In genomic region chr19:17329061-17329767, GRCh38 we compare ENCODE assay signal across 1 cellular context.
A peak's percentile ranks its signal among the peaks of the same experiment; 100 is the strongest.
TF ChIP-seq lines count a peak whose summit lies in the region.

No MANE protein-coding gene starts in this region.

TF ChIP-seq in WTC11, 78 proteins besides CTCF, POLR2A, EP300 and RAD21 (continued from another document and continues in another):
- no peak for TF ChIP-seq ATF2 (CRISPR knock-in tag; IDR thresholded peaks at IDR 0.05; ENCODE audit: borderline replicate concordance, low read depth)
- TF ChIP-seq ZNF121 (CRISPR knock-in tag; IDR thresholded peaks at IDR 0.05): no peak
- TF ChIP-seq ZNF263 (CRISPR knock-in tag; IDR thresholded peaks at IDR 0.05; ENCODE audit: low read depth): no peak
- no peak for TF ChIP-seq ERG (CRISPR knock-in tag; IDR thresholded peaks at IDR 0.05)
- TF ChIP-seq ZNF138 (CRISPR knock-in tag; conservative IDR thresholded peaks at IDR 0.05): no peak
- no peak for TF ChIP-seq ZNF671 (CRISPR knock-in tag; IDR thresholded peaks at IDR 0.05)
- TF ChIP-seq TEAD4 (CRISPR knock-in tag; IDR thresholded peaks at IDR 0.05): no peak
- TF ChIP-seq EMX1 (CRISPR knock-in tag; IDR thresholded peaks at IDR 0.05): no peak
- peak; percentile 88 for TF ChIP-seq E2F1 (CRISPR knock-in tag; IDR thresholded peaks at IDR 0.05)
- TF ChIP-seq ZSCAN18 (CRISPR knock-in tag; IDR thresholded peaks at IDR 0.05): no peak
- TF ChIP-seq RORB (CRISPR knock-in tag; IDR thresholded peaks at IDR 0.05): no peak
- TF ChIP-seq AR (CRISPR knock-in tag; IDR thresholded peaks at IDR 0.05): no peak
- no peak; the same call in 1 of the 2 replicates for TF ChIP-seq JUN (CRISPR knock-in tag; IDR thresholded peaks at IDR 0.05)
- no peak for TF ChIP-seq HMGA2 (CRISPR knock-in tag; IDR thresholded peaks at IDR 0.05)
- TF ChIP-seq NR2C2 (CRISPR knock-in tag; IDR thresholded peaks at IDR 0.05): peak; percentile 77
- TF ChIP-seq MAX (CRISPR knock-in tag; IDR thresholded peaks at IDR 0.05): peak; percentile 95
- peak; percentile 77 for TF ChIP-seq TCF7 (CRISPR knock-in tag; IDR thresholded peaks at IDR 0.05; ENCODE audit: low read depth)
- TF ChIP-seq FOXJ3 (CRISPR knock-in tag; IDR thresholded peaks at IDR 0.05; ENCODE audit: borderline replicate concordance): no peak
- TF ChIP-seq MYBL2 (CRISPR knock-in tag; IDR thresholded peaks at IDR 0.05): peak; percentile 36; the same call in 1 of the 2 replicates
- peak; percentile 73 for TF ChIP-seq TEAD1 (CRISPR knock-in tag; IDR thresholded peaks at IDR 0.05)
- no peak for TF ChIP-seq JAZF1 (CRISPR knock-in tag; IDR thresholded peaks at IDR 0.05)
- no peak for TF ChIP-seq ZNF425 (CRISPR knock-in tag; conservative IDR thresholded peaks at IDR 0.05)
- TF ChIP-seq ETV6 (CRISPR knock-in tag; IDR thresholded peaks at IDR 0.05): peak; percentile 49; the same call in 1 of the 2 replicates
- no peak for TF ChIP-seq PRRX2 (CRISPR knock-in tag; IDR thresholded peaks at IDR 0.05)
- no peak for TF ChIP-seq ZNF396 (CRISPR knock-in tag; IDR thresholded peaks at IDR 0.05; ENCODE audit: borderline replicate concordance)
- no peak for TF ChIP-seq CDX4 (CRISPR knock-in tag; IDR thresholded peaks at IDR 0.05; ENCODE audit: borderline replicate concordance)
- TF ChIP-seq ZNF281 (CRISPR knock-in tag; IDR thresholded peaks at IDR 0.05): peak; percentile 74; the same call in 1 of the 2 replicates
- TF ChIP-seq ZMAT4 (CRISPR knock-in tag; IDR thresholded peaks at IDR 0.05): no peak
- TF ChIP-seq NR1H2 (CRISPR knock-in tag; IDR thresholded peaks at IDR 0.05): no peak
- no peak; the same call in 1 of the 2 replicates for TF ChIP-seq FOXK1 (CRISPR knock-in tag; IDR thresholded peaks at IDR 0.05)
- no peak for TF ChIP-seq ATF1 (CRISPR knock-in tag; IDR thresholded peaks at IDR 0.05)
- no peak for TF ChIP-seq NR3C1 (CRISPR knock-in tag; conservative IDR thresholded peaks at IDR 0.05; ENCODE audit: low read depth)
- TF ChIP-seq ATF3 (CRISPR knock-in tag; conservative IDR thresholded peaks at IDR 0.05): no peak
- peak; percentile 95 for TF ChIP-seq FOXP4 (CRISPR knock-in tag; IDR thresholded peaks at IDR 0.05)
- TF ChIP-seq ZBTB21 (CRISPR knock-in tag; IDR thresholded peaks at IDR 0.05; ENCODE audit: borderline replicate concordance): no peak; the same call in 1 of the 2 replicates
- TF ChIP-seq FOXP1 (CRISPR knock-in tag; IDR thresholded peaks at IDR 0.05; ENCODE audit: borderline replicate concordance): peak; percentile 84
- TF ChIP-seq HMGXB4 (CRISPR knock-in tag; IDR thresholded peaks at IDR 0.05): peak; percentile 91
- TF ChIP-seq KAT7 (CRISPR knock-in tag; IDR thresholded peaks at IDR 0.05; ENCODE audit: borderline replicate concordance): no peak
- no peak for TF ChIP-seq GTF2I (CRISPR knock-in tag; conservative IDR thresholded peaks at IDR 0.05)
- TF ChIP-seq ELF4 (CRISPR knock-in tag; IDR thresholded peaks at IDR 0.05; ENCODE audit: low read depth): no peak
- TF ChIP-seq OVOL2 (CRISPR knock-in tag; IDR thresholded peaks at IDR 0.05; ENCODE audit: borderline replicate concordance): no peak
